In the genomic region with DNA sequence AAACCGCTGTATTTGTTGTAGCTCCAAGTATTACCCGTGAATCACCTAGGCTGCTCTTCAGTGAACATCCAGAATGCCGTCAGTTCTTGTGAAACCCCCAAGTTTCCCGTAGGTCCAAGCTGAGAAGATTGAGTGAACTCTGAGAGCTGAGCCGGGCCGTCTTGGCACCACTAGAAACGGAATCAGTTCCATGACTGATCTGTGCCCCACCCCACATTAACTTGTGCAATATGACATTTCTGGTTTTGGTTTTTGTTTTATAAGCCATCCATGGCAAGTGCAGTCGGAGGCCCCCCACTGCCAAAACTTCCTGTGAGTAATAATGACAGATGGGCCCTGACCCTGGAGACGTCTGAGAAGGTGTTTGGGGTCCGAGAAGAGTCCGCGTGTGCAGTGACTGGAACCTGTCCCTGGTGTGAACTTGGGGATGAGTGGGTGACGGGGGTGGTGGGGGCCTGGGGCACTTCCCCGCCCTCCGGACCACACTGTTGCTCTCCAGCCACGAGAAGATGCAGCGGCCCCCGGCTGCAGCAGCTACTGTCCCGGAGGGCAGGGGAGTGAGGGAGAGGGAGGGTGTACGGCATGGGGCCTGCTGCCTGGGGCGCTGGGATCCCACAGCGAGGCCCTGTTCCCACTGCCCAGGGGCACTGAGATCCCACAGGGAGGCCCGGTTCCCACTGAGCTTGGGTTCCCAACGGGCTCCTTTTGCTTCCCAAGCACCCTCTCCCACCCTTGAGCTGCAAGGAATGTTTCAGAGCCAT, we compare ENCODE assay signal across 10 cellular contexts. TPM values are rescaled to one million over a fixed set of nuclear protein-coding genes. Genes with fewer than 3 reads are reported as not detected.
DNase-seq lines count a peak whose midpoint lies in the region; ATAC-seq and TF ChIP-seq lines count a peak whose summit lies in the region.
"Had no signal": no experiment of that assay in that cellular context is flagged by ENCODE, and none has a peak within 500 bp of the region (broad histone marks: within the 10 kb centered on the region; RNA-seq: fewer than 3 reads in every experiment).

No MANE protein-coding gene starts in this region.

- CTCF ChIA-PET in activated CD4-positive, alpha-beta T cell treated with anti-CD3 and anti-CD28 coated beads for 36 hours (lab: Charles Lee) = interaction anchor here (0.6 kb wide), 1 partner anchor 54 kb away, joined by 3 read pairs; no protein-coding TSS in a partner anchor
- CTCF ChIA-PET in PC-3 (lab: Charles Lee) = no interaction called here

- TF ChIP-seq CTCF in PC-3 (conservative IDR thresholded peaks at IDR 0.05; ENCODE audit: low read depth, low read length) = no peak

- H3F3A ChIP-seq in PC-3 (ENCODE audit: low read length, unreplicated experiment) = no peaks in the 10 kb centered on the region

- POLR2A ChIA-PET in activated CD4-positive, alpha-beta T cell treated with anti-CD3 and anti-CD28 coated beads for 36 hours (lab: Charles Lee) = interaction anchor here (1.2 kb wide), 1 partner anchor 21 kb away, joined by 3 read pairs; no protein-coding TSS in a partner anchor
- POLR2A ChIA-PET in PC-3 (lab: Charles Lee; ENCODE audit: unreplicated experiment) = no interaction called here

- no peaks in the 10 kb centered on the region for H3K27me3 ChIP-seq in PC-3 (ENCODE audit: low read length)

- H2AFZ ChIP-seq in PC-3 (ENCODE audit: low read length) = no peak overlapping the region

- no peaks in the 10 kb centered on the region for H3K4me1 ChIP-seq in PC-3 (ENCODE audit: insufficient read depth, low read length)
- H3K4me1 ChIP-seq: A549 had no signal

- no peaks in the 10 kb centered on the region for H3K79me2 ChIP-seq in PC-3 (ENCODE audit: low read length)

- H3K9me3 Mint-ChIP-seq in activated CD4-positive, alpha-beta T cell treated with anti-CD3 and anti-CD28 coated beads for 36 hours (ENCODE audit: low read depth) = no peaks in the 10 kb centered on the region

- no peak overlapping the region for H3K4me3 Mint-ChIP-seq in activated CD4-positive, alpha-beta T cell treated with anti-CD3 and anti-CD28 coated beads for 36 hours

- H3K9me3 ChIP-seq in PC-3 (ENCODE audit: low read length) = no peaks in the 10 kb centered on the region
- H3K9me3 ChIP-seq: A549 had no signal

- no peak overlapping the region for H3K4me2 ChIP-seq in PC-3 (ENCODE audit: low read length)
- H3K4me2 ChIP-seq: A549 had no signal

- peak overlapping the region; percentile 25 for H3K27ac Mint-ChIP-seq in activated CD4-positive, alpha-beta T cell treated with anti-CD3 and anti-CD28 coated beads for 36 hours

- H3K36me3 Mint-ChIP-seq in activated CD4-positive, alpha-beta T cell treated with anti-CD3 and anti-CD28 coated beads for 36 hours (ENCODE audit: low read depth) = peaks cover 46% of the 10 kb centered on the region

- no TSS peak for BruUV-seq in PC-3 (replicated peaks; lab: Mats Ljungman, UMichigan)

- intact Hi-C loops in activated CD4-positive, alpha-beta T cell treated with anti-CD3 and anti-CD28 coated beads for 36 hours (cut with DNase I, micrococcal nuclease) = no loop called here
- intact Hi-C loops in PC-3 (cut with micrococcal nuclease) = no loop called here

- peaks cover 30% of the 10 kb centered on the region for H3K4me1 Mint-ChIP-seq in activated CD4-positive, alpha-beta T cell treated with anti-CD3 and anti-CD28 coated beads for 36 hours

- no peaks in the 10 kb centered on the region for H4K20me1 ChIP-seq in PC-3 (ENCODE audit: low read length)

- H3K9ac ChIP-seq in PC-3 (ENCODE audit: low read length) = no peak overlapping the region

- ATAC-seq in activated CD4-positive, alpha-beta T cell treated with anti-CD3 and anti-CD28 coated beads for 36 hours = no peak
- ATAC-seq in HG02571 (IDR thresholded peaks at IDR 0.05; ENCODE audit: unreplicated experiment) = peak; percentile 60
- no peak for ATAC-seq in PC-3
- ATAC-seq: A549 had no signal

- H3K36me3 ChIP-seq in PC-3 (ENCODE audit: low read depth, low read length) = no peaks in the 10 kb centered on the region

- DNase-seq in activated CD4-positive, alpha-beta T cell treated with anti-CD3 and anti-CD28 coated beads for 36 hours = no peak
- no peak for DNase-seq in activated CD4-positive, alpha-beta T cell treated with anti-CD3 and anti-CD28 coated beads for 48 hours
- peak; percentile 66 for DNase-seq in SIG-M5 treated with dmso at 0.1 percent for 504 hours (lab: John Stamatoyannopoulos, UW; ENCODE audit: unreplicated experiment)
- peak; percentile 36 for DNase-seq in smooth muscle cell of the brain vasculature (ENCODE audit: low read depth, low spot score)
- no peak for DNase-seq in PC-3
- DNase-seq in NCI-H128 (lab: John Stamatoyannopoulos, UW; ENCODE audit: unreplicated experiment) = no peak
- DNase-seq in stimulated activated naive CD4-positive, alpha-beta T cell treated with Interleukin-2 at 50 U/mL for 16 hours (lab: John Stamatoyannopoulos, UW) = no peak
- DNase-seq: NCI-H510A had no signal

- H3K27ac ChIP-seq in PC-3 (ENCODE audit: low read length) = no peak overlapping the region
- H3K27ac ChIP-seq: A549 had no signal

- no peaks in the 10 kb centered on the region for H3K27me3 Mint-ChIP-seq in activated CD4-positive, alpha-beta T cell treated with anti-CD3 and anti-CD28 coated beads for 36 hours

- no peak overlapping the region for H3K4me3 ChIP-seq in PC-3 (ENCODE audit: low read length)
- H3K4me3 ChIP-seq: A549 had no signal

- H3K9me2 ChIP-seq in PC-3 (replicated peaks; ENCODE audit: low read length) = no peaks in the 10 kb centered on the region

RNA-seq across cellular contexts. Expression of a gene that starts 26.5 kb away (rescaled TPM):
- total RNA-seq in activated CD4-positive, alpha-beta T cell treated with anti-CD3 and anti-CD28 coated beads for 36 hours = 100 to 1,000 TPM in 1 of 2 experiments, 10 to 100 TPM in 1; 96.0 to 104 TPM
- 5.9 and 9.8 TPM in 2 replicates for total RNA-seq in PC-3 (2014; rRNA removed)

Comparison
In these comparisons a context has a peak if more than half of its experiments do, and no peak if none do; other contexts are left out.
1. DNase-seq: peak in SIG-M5 treated with dmso at 0.1 percent for 504 hours (single experiment) and smooth muscle cell of the brain vasculature (single experiment); none in activated CD4-positive, alpha-beta T cell treated with anti-CD3 and anti-CD28 coated beads for 36 hours (single experiment), activated CD4-positive, alpha-beta T cell treated with anti-CD3 and anti-CD28 coated beads for 48 hours (single experiment), PC-3 (single experiment), NCI-H128 (single experiment) and stimulated activated naive CD4-positive, alpha-beta T cell treated with Interleukin-2 at 50 U/mL for 16 hours (single experiment).